Comparison of ENCODE assay signal across 8 cellular contexts in genomic region chr10:102853944-102854694, GRCh38. TPM values are rescaled to one million over a fixed set of nuclear protein-coding genes. Genes with fewer than 3 reads are reported as not detected.
A peak's percentile ranks its signal among the peaks of the same experiment; 100 is the strongest.
DNase-seq lines count a peak whose midpoint lies in the region; ATAC-seq and TF ChIP-seq lines count a peak whose summit lies in the region.

BORCS7 (plus strand) TSS chr10:102854259; CDS start chr10:102854287, 28 bp downstream.

- TF ChIP-seq POLR2A in GM15510 (IDR thresholded peaks at IDR 0.05; ENCODE audit: borderline replicate concordance, extremely low read depth, insufficient read length) (peak; percentile 61), uterus (IDR thresholded peaks at IDR 0.05) (peak; percentile 45 to 73)

- no peaks in the 10 kb centered on the region for H3K36me3 Mint-ChIP-seq in T-helper 17 cell (ENCODE audit: low read depth)

- intact Hi-C loops in right cardiac atrium (cut with DNase I), result no loop called here
- intact Hi-C loops in uterus (cut with DNase I; ENCODE audit: low total_unique reads), result no loop called here

- DNase-seq in NCI-H1694 treated with DMSO at 0.1 percent for 48 hours (lab: John Stamatoyannopoulos, UW) (peak; percentile 92), T-helper 17 cell (peak; percentile 61 to 67 (median 65)), anterior cingulate cortex (lab: John Stamatoyannopoulos, UW) (peak; percentile 87 to 100 (median 96)), right cardiac atrium (peak; percentile 92 to 94 (median 93)), pulmonary artery endothelial cell (ENCODE audit: low read depth, low spot score) (peak; percentile 90), uterus (peak; percentile 88 to 95)

- WGBS in right cardiac atrium, result 7% methylated on average over 41 of the region's 41 CpGs

- H3K27me3 Mint-ChIP-seq in T-helper 17 cell, result no peaks in the 10 kb centered on the region

- TF ChIP-seq CTCF in uterus (IDR thresholded peaks at IDR 0.05), result peak in 2 of 4 experiments; percentile 6 to 21

- H3K4me3 ChIP-seq in right cardiac atrium (ENCODE audit: low read length) (peak within 1 kb of the TSS; percentile 69), uterus (peak within 1 kb of the TSS; percentile 56 to 78)

- peak within 1 kb of the TSS; percentile 98 for H3K27ac Mint-ChIP-seq in T-helper 17 cell

- peak within 1 kb of the TSS; percentile 97 for H3K4me3 Mint-ChIP-seq in T-helper 17 cell

- peaks cover 19% of the 10 kb centered on the region for H3K4me1 Mint-ChIP-seq in T-helper 17 cell

- peak within 1 kb of the TSS; percentile 98 for H3K27ac ChIP-seq in right cardiac atrium (ENCODE audit: low read length)
- H3K27ac ChIP-seq in uterus, result peak within 1 kb of the TSS; percentile 94

- H3K27me3 ChIP-seq in right cardiac atrium (ENCODE audit: control insufficient read depth, insufficient read depth) (no peaks in the 10 kb centered on the region), uterus (no peaks in the 10 kb centered on the region)

- H3K36me3 ChIP-seq in uterus, result no peaks in the 10 kb centered on the region

- H3K4me1 ChIP-seq in right cardiac atrium (ENCODE audit: control insufficient read depth, insufficient read depth, low read length), result peaks cover 4% of the 10 kb centered on the region
- no peaks in the 10 kb centered on the region for H3K4me1 ChIP-seq in uterus

- H3K9me3 ChIP-seq in T-helper 17 cell (ENCODE audit: control insufficient read depth, low read length, poor library complexity, severe bottlenecking), result no peaks in the 10 kb centered on the region
- no peaks in the 10 kb centered on the region for H3K9me3 ChIP-seq in right cardiac atrium (ENCODE audit: control insufficient read depth, low read length)
- no peaks in the 10 kb centered on the region for H3K9me3 ChIP-seq in uterus

- ATAC-seq in HG02885 (IDR thresholded peaks at IDR 0.05; ENCODE audit: poor library complexity, unreplicated experiment) (peak; percentile 98), T-helper 17 cell (peak; percentile 100), right cardiac atrium (peak; percentile 99 to 100)

RNA-seq across cellular contexts. Expression of gene BORCS7, which starts in this region (rescaled TPM):
- total RNA-seq in T-helper 17 cell, result 10 to 100 TPM; 15.3 to 19.0 TPM
- 10 to 100 TPM; 17.7 to 25.8 (median 20.4) TPM for total RNA-seq in right cardiac atrium
- 24.4 TPM for polyA plus RNA-seq in right cardiac atrium
- total RNA-seq in pulmonary artery endothelial cell, result 16.6 and 18.8 TPM in 2 replicates
- total RNA-seq in uterus, result 10 to 100 TPM; 17.6 to 80.2 (median 44.7) TPM

Comparison
In these comparisons a context has a peak if more than half of its experiments do, and no peak if none do; other contexts are left out.
1. Peak in every context shown above with its lines: DNase-seq, ATAC-seq, H3K4me3 ChIP-seq and H3K27ac ChIP-seq.